12 cellular contexts compared by ENCODE assay signal in the genomic region with DNA sequence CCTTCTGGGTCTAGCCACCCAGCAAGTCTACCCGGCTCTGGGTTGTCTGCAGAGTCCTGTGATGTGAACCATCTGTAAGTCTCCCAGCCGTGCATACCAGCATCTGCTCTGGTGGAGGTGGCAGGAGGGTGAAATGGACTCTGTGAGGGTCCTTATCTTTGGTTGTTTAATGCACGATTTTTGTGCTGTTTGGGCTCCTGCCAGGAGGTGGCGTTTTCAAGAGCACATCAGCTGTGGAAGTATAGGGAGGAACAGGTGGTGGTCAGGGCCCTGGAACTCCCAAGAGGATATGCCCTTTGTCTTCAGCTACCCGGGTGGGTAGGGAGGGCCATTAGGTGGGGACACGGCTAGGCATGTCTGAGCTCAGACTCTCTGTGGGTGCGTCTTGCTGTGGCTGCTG.
DNase-seq lines count a peak whose midpoint lies in the region; ATAC-seq and TF ChIP-seq lines count a peak whose summit lies in the region.
"Had no signal": no experiment of that assay in that cellular context is flagged by ENCODE, and none has a peak within 500 bp of the region (broad histone marks: within the 10 kb centered on the region; RNA-seq: fewer than 3 reads in every experiment).

No MANE protein-coding gene starts in this region.

- no peaks in the 10 kb centered on the region for H3K9me2 ChIP-seq in HCT116 (ENCODE audit: insufficient read depth)

- H3K4me1 Mint-ChIP-seq in activated CD4-positive, alpha-beta memory T cell treated with anti-CD3 and anti-CD28 coated beads, Interleukin-2, amount 10 ng/mL, durations not matched to agents 7 days and 5 days, result no peaks in the 10 kb centered on the region
- H3K4me1 Mint-ChIP-seq: naive thymus-derived CD4-positive, alpha-beta T cell had no signal

- DNase-seq in HCT116 (ENCODE audit: low read depth, low spot score), result peak; percentile 33
- no peak for DNase-seq in RWPE2 (ENCODE audit: low spot score)
- peak; percentile 44 for DNase-seq in iPS DF 4.7 (ENCODE audit: extremely low read depth, low spot score)
- DNase-seq in NK-92 treated with Interleukin-12 subunit alpha and Interleukin-12 subunit beta, amount 100 ng/mL, for 24 hours (lab: John Stamatoyannopoulos, UW), result no peak
- no peak for DNase-seq in activated CD4-positive, alpha-beta memory T cell treated with anti-CD3 and anti-CD28 coated beads, Interleukin-2, amount 10 ng/mL, durations not matched to agents 7 days and 5 days
- DNase-seq: central memory CD4-positive, alpha-beta T cell; left lung; naive thymus-derived CD4-positive, alpha-beta T cell had no signal

- H3K4me1 ChIP-seq in HCT116 (ENCODE audit: control insufficient read depth in 1 of 2, insufficient read depth in 2 of 2, low read length in 2 of 2), result no peaks in the 10 kb centered on the region
- no peaks in the 10 kb centered on the region for H3K4me1 ChIP-seq in RWPE2 (ENCODE audit: insufficient read depth, poor library complexity, severe bottlenecking)
- H3K4me1 ChIP-seq: left lung, upper lobe of left lung had no signal

- H3K36me3 ChIP-seq in HCT116 (ENCODE audit: control insufficient read depth in 1 of 2, insufficient read depth in 2 of 2, low read length in 2 of 2) (no peaks in the 10 kb centered on the region), RWPE2 (ENCODE audit: low read depth) (no peaks in the 10 kb centered on the region)
- H3K36me3 ChIP-seq: left lung, upper lobe of left lung had no signal

- POLR2A ChIA-PET in HCT116 (lab: Charles Lee), result no interaction called here
- POLR2A ChIA-PET in activated CD4-positive, alpha-beta memory T cell treated with anti-CD3 and anti-CD28 coated beads, Interleukin-2, amount 10 ng/mL, durations not matched to agents 7 days and 5 days (lab: Charles Lee), result no interaction called here

- no peak overlapping the region for H3K4me3 ChIP-seq in HCT116 (replicated peaks in 1 of 2; ENCODE audit: low read depth in 1 of 2, low read length in 2 of 2)
- H3K4me3 ChIP-seq in RWPE2 (ENCODE audit: severe bottlenecking), result no peak overlapping the region
- H3K4me3 ChIP-seq: left lung, upper lobe of left lung had no signal

- no peaks in the 10 kb centered on the region for H3K79me2 ChIP-seq in HCT116 (ENCODE audit: insufficient read depth, low read length)

- peaks cover 17% of the 10 kb centered on the region for H3K9me3 Mint-ChIP-seq in activated CD4-positive, alpha-beta memory T cell treated with anti-CD3 and anti-CD28 coated beads, Interleukin-2, amount 10 ng/mL, durations not matched to agents 7 days and 5 days

- RAD21 ChIA-PET in HCT116 (lab: Charles Lee; ENCODE audit: low non-redundant PET in 1 of 2, low total read pairs in 2 of 2, uncharacterized antibody in 2 of 2, unreplicated experiment in 2 of 2), result no interaction called here

- no peaks in the 10 kb centered on the region for H3K36me3 Mint-ChIP-seq in activated CD4-positive, alpha-beta memory T cell treated with anti-CD3 and anti-CD28 coated beads, Interleukin-2, amount 10 ng/mL, durations not matched to agents 7 days and 5 days (ENCODE audit: low read depth)
- H3K36me3 Mint-ChIP-seq: naive thymus-derived CD4-positive, alpha-beta T cell had no signal

- H3K27ac ChIP-seq in C4-2B (no peak overlapping the region), HCT116 (ENCODE audit: low read depth, low read length) (no peak overlapping the region), RWPE2 (ENCODE audit: poor library complexity, severe bottlenecking) (no peak overlapping the region)
- H3K27ac ChIP-seq: left lung, upper lobe of left lung had no signal

- no peaks in the 10 kb centered on the region for H4K20me1 ChIP-seq in HCT116 (ENCODE audit: insufficient read depth)

- H3K27me3 Mint-ChIP-seq in activated CD4-positive, alpha-beta memory T cell treated with anti-CD3 and anti-CD28 coated beads, Interleukin-2, amount 10 ng/mL, durations not matched to agents 7 days and 5 days, result no peaks in the 10 kb centered on the region
- H3K27me3 Mint-ChIP-seq: naive thymus-derived CD4-positive, alpha-beta T cell had no signal

- TF ChIP-seq CTCF in C4-2B (conservative IDR thresholded peaks at IDR 0.05), result peak; percentile 18
- peak; percentile 37 to 71 (median 63); a peak in 5 of 6 replicates for TF ChIP-seq CTCF in HCT116 (IDR thresholded peaks at IDR 0.05 in 2 of 3, conservative IDR thresholded peaks at IDR 0.05 in 1 of 3; ENCODE audit: borderline replicate concordance in 1 of 3, insufficient read depth in 1 of 3, low read depth in 2 of 3, low read length in 2 of 3)
- peak; percentile 14 for TF ChIP-seq CTCF in RWPE2 (IDR thresholded peaks at IDR 0.05; ENCODE audit: poor library complexity, severe bottlenecking)

- H3K4me3 Mint-ChIP-seq in activated CD4-positive, alpha-beta memory T cell treated with anti-CD3 and anti-CD28 coated beads, Interleukin-2, amount 10 ng/mL, durations not matched to agents 7 days and 5 days, result no peak overlapping the region
- H3K4me3 Mint-ChIP-seq: naive thymus-derived CD4-positive, alpha-beta T cell had no signal

- intact Hi-C loops in HCT116 (cut with micrococcal nuclease), result loop anchor here (5.0 kb wide), 1 partner anchor 318 kb away; no protein-coding TSS in a partner anchor

- H3K27me3 ChIP-seq in HCT116 (ENCODE audit: insufficient read depth, low read length) (no peaks in the 10 kb centered on the region), RWPE2 (ENCODE audit: insufficient read depth, poor library complexity, severe bottlenecking) (no peaks in the 10 kb centered on the region)
- H3K27me3 ChIP-seq: left lung, upper lobe of left lung had no signal

- no peak overlapping the region for H3K27ac Mint-ChIP-seq in activated CD4-positive, alpha-beta memory T cell treated with anti-CD3 and anti-CD28 coated beads, Interleukin-2, amount 10 ng/mL, durations not matched to agents 7 days and 5 days
- H3K27ac Mint-ChIP-seq: naive thymus-derived CD4-positive, alpha-beta T cell had no signal

- no peaks in the 10 kb centered on the region for H3K9me3 ChIP-seq in HCT116 (ENCODE audit: control insufficient read depth in 1 of 2, insufficient read depth in 1 of 2, low read depth in 1 of 2, low read length in 2 of 2)
- no peaks in the 10 kb centered on the region for H3K9me3 ChIP-seq in RWPE2 (ENCODE audit: severe bottlenecking)
- H3K9me3 ChIP-seq: upper lobe of left lung had no signal

- TF ChIP-seq RAD21 in HCT116 (IDR thresholded peaks at IDR 0.05; ENCODE audit: low read depth), result peak; percentile 57

- H2AFZ ChIP-seq in HCT116 (ENCODE audit: low read depth, low read length, poor library complexity, severe bottlenecking), result peak overlapping the region; percentile 57

- ATAC-seq in HCT116 (peak; percentile 92), RWPE2 (ENCODE audit: low read depth) (no peak), GM19455 (IDR thresholded peaks at IDR 0.05; ENCODE audit: unreplicated experiment) (no peak), HG03097 (IDR thresholded peaks at IDR 0.05; ENCODE audit: low FRiP score, unreplicated experiment) (no peak)
- ATAC-seq: left lung; naive thymus-derived CD4-positive, alpha-beta T cell had no signal

- CTCF ChIA-PET in HCT116 (lab: Charles Lee), result no interaction called here
- CTCF ChIA-PET in activated CD4-positive, alpha-beta memory T cell treated with anti-CD3 and anti-CD28 coated beads, Interleukin-2, amount 10 ng/mL, durations not matched to agents 7 days and 5 days (lab: Charles Lee), result no interaction called here

- BruUV-seq in HCT116 (replicated peaks; lab: Mats Ljungman, UMichigan), result no TSS peak

- no peak overlapping the region for H3K9ac ChIP-seq in HCT116 (ENCODE audit: low read length)

- H3K4me2 ChIP-seq in HCT116 (ENCODE audit: low read length), result no peak overlapping the region

- TF ChIP-seq POLR2A in HCT116 (IDR thresholded peaks at IDR 0.05; ENCODE audit: borderline replicate concordance, extremely low read depth, insufficient read depth, insufficient read length), result no peak

TF ChIP-seq in HCT116, 20 proteins besides CTCF, POLR2A, EP300 and RAD21:
- TF ChIP-seq FOSL1 (IDR thresholded peaks at IDR 0.05; ENCODE audit: low read depth), result no peak
- no peak for TF ChIP-seq CBX3 (IDR thresholded peaks at IDR 0.05; ENCODE audit: low read depth)
- no peak for TF ChIP-seq SIN3A (IDR thresholded peaks at IDR 0.05; ENCODE audit: low read depth)
- TF ChIP-seq, protein P1, sequence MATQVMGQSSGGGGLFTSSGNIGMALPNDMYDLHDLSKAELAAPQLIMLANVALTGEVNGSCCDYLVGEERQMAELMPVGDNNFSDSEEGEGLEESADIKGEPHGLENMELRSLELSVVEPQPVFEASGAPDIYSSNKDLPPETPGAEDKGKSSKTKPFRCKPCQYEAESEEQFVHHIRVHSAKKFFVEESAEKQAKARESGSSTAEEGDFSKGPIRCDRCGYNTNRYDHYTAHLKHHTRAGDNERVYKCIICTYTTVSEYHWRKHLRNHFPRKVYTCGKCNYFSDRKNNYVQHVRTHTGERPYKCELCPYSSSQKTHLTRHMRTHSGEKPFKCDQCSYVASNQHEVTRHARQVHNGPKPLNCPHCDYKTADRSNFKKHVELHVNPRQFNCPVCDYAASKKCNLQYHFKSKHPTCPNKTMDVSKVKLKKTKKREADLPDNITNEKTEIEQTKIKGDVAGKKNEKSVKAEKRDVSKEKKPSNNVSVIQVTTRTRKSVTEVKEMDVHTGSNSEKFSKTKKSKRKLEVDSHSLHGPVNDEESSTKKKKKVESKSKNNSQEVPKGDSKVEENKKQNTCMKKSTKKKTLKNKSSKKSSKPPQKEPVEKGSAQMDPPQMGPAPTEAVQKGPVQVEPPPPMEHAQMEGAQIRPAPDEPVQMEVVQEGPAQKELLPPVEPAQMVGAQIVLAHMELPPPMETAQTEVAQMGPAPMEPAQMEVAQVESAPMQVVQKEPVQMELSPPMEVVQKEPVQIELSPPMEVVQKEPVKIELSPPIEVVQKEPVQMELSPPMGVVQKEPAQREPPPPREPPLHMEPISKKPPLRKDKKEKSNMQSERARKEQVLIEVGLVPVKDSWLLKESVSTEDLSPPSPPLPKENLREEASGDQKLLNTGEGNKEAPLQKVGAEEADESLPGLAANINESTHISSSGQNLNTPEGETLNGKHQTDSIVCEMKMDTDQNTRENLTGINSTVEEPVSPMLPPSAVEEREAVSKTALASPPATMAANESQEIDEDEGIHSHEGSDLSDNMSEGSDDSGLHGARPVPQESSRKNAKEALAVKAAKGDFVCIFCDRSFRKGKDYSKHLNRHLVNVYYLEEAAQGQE (IDR thresholded peaks at IDR 0.05; ENCODE audit: low read depth), result no peak
- TF ChIP-seq CEBPB (IDR thresholded peaks at IDR 0.05; ENCODE audit: low read depth), result no peak
- TF ChIP-seq, protein P2, sequence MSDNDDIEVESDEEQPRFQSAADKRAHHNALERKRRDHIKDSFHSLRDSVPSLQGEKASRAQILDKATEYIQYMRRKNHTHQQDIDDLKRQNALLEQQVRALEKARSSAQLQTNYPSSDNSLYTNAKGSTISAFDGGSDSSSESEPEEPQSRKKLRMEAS (IDR thresholded peaks at IDR 0.05), result no peak
- no peak for TF ChIP-seq JUND (IDR thresholded peaks at IDR 0.05)
- no peak for TF ChIP-seq EZH2 (IDR thresholded peaks at IDR 0.05)
- TF ChIP-seq POLR2AphosphoS5 (IDR thresholded peaks at IDR 0.05; ENCODE audit: low read depth, low read length), result no peak

Comparison
In these comparisons a context has a peak if more than half of its experiments do, and no peak if none do; other contexts are left out.
1. DNase-seq: peak in HCT116 (single experiment) and iPS DF 4.7 (single experiment); none in RWPE2 (single experiment), NK-92 treated with Interleukin-12 subunit alpha and Interleukin-12 subunit beta, amount 100 ng/mL, for 24 hours (single experiment) and activated CD4-positive, alpha-beta memory T cell treated with anti-CD3 and anti-CD28 coated beads, Interleukin-2, amount 10 ng/mL, durations not matched to agents 7 days and 5 days (single experiment).
2. Peak in every context shown above with its lines, with median percentiles within 50 percentile points of each other: CTCF ChIP-seq.